1 cellular context compared by ENCODE assay signal in the genomic region with DNA sequence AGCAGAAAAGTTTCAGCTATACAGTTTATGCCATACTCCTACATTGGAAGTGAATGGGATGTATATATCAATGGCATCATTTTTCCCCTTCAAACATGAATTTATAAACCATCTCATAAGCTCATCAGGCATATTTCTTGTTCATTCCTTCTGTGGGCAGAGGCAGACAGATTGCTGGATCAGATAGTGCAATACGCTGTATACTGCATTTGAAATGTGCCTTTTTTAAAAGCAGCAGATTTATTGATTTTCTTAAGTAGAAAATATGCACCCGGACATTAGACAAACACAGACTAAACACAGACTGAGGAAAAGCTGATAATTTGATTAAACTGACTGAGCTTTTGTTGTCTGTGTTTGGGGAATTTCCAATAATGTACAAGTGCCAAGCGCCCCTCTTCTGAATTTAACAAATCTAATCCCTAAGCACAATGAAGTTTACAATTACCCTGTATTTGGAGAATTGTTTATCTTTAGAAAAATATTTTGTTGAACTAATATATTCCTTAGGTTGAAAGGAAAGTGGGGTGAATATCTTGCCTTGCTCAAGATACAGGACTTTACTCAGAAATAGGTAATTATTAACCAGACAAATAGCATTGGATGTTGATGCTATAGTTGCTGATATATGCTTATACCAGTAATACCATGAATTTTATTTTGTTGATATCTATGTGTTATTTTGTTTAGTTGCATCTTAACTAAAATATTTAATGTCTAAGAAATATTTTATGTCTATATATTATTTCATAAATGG.
TF ChIP-seq lines count a peak whose summit lies in the region.

No MANE protein-coding gene starts in this region.

TF ChIP-seq in GM23338, 12 proteins besides CTCF, POLR2A, EP300 and RAD21 (continued from another document):
- TF ChIP-seq, protein P1, sequence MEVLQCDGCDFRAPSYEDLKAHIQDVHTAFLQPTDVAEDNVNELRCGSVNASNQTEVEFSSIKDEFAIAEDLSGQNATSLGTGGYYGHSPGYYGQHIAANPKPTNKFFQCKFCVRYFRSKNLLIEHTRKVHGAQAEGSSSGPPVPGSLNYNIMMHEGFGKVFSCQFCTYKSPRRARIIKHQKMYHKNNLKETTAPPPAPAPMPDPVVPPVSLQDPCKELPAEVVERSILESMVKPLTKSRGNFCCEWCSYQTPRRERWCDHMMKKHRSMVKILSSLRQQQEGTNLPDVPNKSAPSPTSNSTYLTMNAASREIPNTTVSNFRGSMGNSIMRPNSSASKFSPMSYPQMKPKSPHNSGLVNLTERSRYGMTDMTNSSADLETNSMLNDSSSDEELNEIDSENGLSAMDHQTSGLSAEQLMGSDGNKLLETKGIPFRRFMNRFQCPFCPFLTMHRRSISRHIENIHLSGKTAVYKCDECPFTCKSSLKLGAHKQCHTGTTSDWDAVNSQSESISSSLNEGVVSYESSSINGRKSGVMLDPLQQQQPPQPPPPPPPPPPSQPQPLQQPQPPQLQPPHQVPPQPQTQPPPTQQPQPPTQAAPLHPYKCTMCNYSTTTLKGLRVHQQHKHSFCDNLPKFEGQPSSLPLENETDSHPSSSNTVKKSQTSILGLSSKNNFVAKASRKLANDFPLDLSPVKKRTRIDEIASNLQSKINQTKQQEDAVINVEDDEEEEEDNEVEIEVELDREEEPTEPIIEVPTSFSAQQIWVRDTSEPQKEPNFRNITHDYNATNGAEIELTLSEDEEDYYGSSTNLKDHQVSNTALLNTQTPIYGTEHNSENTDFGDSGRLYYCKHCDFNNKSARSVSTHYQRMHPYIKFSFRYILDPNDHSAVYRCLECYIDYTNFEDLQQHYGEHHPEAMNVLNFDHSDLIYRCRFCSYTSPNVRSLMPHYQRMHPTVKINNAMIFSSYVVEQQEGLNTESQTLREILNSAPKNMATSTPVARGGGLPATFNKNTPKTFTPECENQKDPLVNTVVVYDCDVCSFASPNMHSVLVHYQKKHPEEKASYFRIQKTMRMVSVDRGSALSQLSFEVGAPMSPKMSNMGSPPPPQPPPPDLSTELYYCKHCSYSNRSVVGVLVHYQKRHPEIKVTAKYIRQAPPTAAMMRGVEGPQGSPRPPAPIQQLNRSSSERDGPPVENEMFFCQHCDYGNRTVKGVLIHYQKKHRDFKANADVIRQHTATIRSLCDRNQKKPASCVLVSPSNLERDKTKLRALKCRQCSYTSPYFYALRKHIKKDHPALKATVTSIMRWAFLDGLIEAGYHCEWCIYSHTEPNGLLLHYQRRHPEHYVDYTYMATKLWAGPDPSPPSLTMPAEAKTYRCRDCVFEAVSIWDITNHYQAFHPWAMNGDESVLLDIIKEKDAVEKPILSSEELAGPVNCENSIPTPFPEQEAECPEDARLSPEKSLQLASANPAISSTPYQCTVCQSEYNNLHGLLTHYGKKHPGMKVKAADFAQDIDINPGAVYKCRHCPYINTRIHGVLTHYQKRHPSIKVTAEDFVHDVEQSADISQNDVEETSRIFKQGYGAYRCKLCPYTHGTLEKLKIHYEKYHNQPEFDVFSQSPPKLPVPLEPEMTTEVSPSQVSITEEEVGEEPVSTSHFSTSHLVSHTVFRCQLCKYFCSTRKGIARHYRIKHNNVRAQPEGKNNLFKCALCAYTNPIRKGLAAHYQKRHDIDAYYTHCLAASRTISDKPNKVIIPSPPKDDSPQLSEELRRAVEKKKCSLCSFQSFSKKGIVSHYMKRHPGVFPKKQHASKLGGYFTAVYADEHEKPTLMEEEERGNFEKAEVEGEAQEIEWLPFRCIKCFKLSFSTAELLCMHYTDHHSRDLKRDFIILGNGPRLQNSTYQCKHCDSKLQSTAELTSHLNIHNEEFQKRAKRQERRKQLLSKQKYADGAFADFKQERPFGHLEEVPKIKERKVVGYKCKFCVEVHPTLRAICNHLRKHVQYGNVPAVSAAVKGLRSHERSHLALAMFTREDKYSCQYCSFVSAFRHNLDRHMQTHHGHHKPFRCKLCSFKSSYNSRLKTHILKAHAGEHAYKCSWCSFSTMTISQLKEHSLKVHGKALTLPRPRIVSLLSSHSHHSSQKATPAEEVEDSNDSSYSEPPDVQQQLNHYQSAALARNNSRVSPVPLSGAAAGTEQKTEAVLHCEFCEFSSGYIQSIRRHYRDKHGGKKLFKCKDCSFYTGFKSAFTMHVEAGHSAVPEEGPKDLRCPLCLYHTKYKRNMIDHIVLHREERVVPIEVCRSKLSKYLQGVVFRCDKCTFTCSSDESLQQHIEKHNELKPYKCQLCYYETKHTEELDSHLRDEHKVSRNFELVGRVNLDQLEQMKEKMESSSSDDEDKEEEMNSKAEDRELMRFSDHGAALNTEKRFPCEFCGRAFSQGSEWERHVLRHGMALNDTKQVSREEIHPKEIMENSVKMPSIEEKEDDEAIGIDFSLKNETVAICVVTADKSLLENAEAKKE (CRISPR knock-in tag; IDR thresholded peaks at IDR 0.05): no peak
- TF ChIP-seq, protein P2, sequence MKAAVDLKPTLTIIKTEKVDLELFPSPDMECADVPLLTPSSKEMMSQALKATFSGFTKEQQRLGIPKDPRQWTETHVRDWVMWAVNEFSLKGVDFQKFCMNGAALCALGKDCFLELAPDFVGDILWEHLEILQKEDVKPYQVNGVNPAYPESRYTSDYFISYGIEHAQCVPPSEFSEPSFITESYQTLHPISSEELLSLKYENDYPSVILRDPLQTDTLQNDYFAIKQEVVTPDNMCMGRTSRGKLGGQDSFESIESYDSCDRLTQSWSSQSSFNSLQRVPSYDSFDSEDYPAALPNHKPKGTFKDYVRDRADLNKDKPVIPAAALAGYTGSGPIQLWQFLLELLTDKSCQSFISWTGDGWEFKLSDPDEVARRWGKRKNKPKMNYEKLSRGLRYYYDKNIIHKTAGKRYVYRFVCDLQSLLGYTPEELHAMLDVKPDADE (IDR thresholded peaks at IDR 0.05): no peak
- no peak for TF ChIP-seq NANOG (IDR thresholded peaks at IDR 0.05; ENCODE audit: borderline replicate concordance)
